ENCODE assay signal across 8 cellular contexts in genomic region chr3:47420511-47421484, GRCh38. TPM values are rescaled to one million over a fixed set of nuclear protein-coding genes. Genes with fewer than 3 reads are reported as not detected.
DNase-seq lines count a peak whose midpoint lies in the region; ATAC-seq, FAIRE-seq and TF ChIP-seq lines count a peak whose summit lies in the region.

No MANE protein-coding gene starts in this region.

- H3K4me3 Mint-ChIP-seq in activated naive CD4-positive, alpha-beta T cell treated with anti-CD3 and anti-CD28 coated beads, Interleukin-2, amount 50 U/mL, for 24 hours = peak overlapping the region; percentile 76
- no peak overlapping the region for H3K4me3 Mint-ChIP-seq in glutamatergic neuron (ENCODE audit: unreplicated experiment)

- peak overlapping the region; percentile 95 for H3K27ac Mint-ChIP-seq in activated naive CD4-positive, alpha-beta T cell treated with anti-CD3 and anti-CD28 coated beads, Interleukin-2, amount 50 U/mL, for 24 hours
- peak overlapping the region; percentile 94 for H3K27ac Mint-ChIP-seq in glutamatergic neuron (ENCODE audit: unreplicated experiment)

- no peaks in the 10 kb centered on the region for H3K27me3 Mint-ChIP-seq in activated naive CD4-positive, alpha-beta T cell treated with anti-CD3 and anti-CD28 coated beads, Interleukin-2, amount 50 U/mL, for 24 hours
- H3K27me3 Mint-ChIP-seq in glutamatergic neuron (ENCODE audit: unreplicated experiment) = peaks cover 10% of the 10 kb centered on the region

- peak; percentile 95 for TF ChIP-seq CTCF in glutamatergic neuron (IDR thresholded peaks at IDR 0.05; ENCODE audit: partially characterized antibody, unreplicated experiment)
- peak; percentile 82 to 91 (median 89) for TF ChIP-seq CTCF in pancreas (IDR thresholded peaks at IDR 0.05)

- WGBS in pancreas, 2 donors = 70 to 76% methylated on average over 28 to 29 of the region's 29 CpGs
- WGBS in thymus = 78% methylated on average over 29 of the region's 29 CpGs

- DNase-seq in DMS153 (lab: John Stamatoyannopoulos, UW) (peak; percentile 27), LHCN-M2 (ENCODE audit: low read depth) (peak; percentile 92), SK-N-DZ (ENCODE audit: low spot score) (peak; percentile 76), glutamatergic neuron (peak; percentile 92), pancreas (peak; percentile 77 to 92 (median 90))

- H3K4me1 ChIP-seq in pancreas = peaks cover 10 to 11% (median 10%) of the 10 kb centered on the region in 3 donors
- no peaks in the 10 kb centered on the region for H3K4me1 ChIP-seq in thymus (ENCODE audit: control insufficient read depth, insufficient read depth, low read length)

- no peaks in the 10 kb centered on the region for H3K9me3 Mint-ChIP-seq in activated naive CD4-positive, alpha-beta T cell treated with anti-CD3 and anti-CD28 coated beads, Interleukin-2, amount 50 U/mL, for 24 hours
- H3K9me3 Mint-ChIP-seq in glutamatergic neuron (ENCODE audit: unreplicated experiment) = peaks cover 9% of the 10 kb centered on the region

- H3K36me3 ChIP-seq in pancreas = peaks cover 0 to 22% (median 6%) of the 10 kb centered on the region in 3 donors
- peaks cover 64% of the 10 kb centered on the region for H3K36me3 ChIP-seq in thymus (ENCODE audit: control insufficient read depth, insufficient read depth)

- H3K27ac ChIP-seq in pancreas (peak overlapping the region in 3 of 4 donors; percentile 15 to 26 (median 17)), thymus (ENCODE audit: low read depth) (peak overlapping the region; percentile 48)

- H3K27me3 ChIP-seq in pancreas (no peaks in the 10 kb centered on the region), thymus (ENCODE audit: control insufficient read depth, insufficient read depth) (no peaks in the 10 kb centered on the region)

- peaks cover 5% of the 10 kb centered on the region for H3K36me3 Mint-ChIP-seq in activated naive CD4-positive, alpha-beta T cell treated with anti-CD3 and anti-CD28 coated beads, Interleukin-2, amount 50 U/mL, for 24 hours
- H3K36me3 Mint-ChIP-seq in glutamatergic neuron (ENCODE audit: unreplicated experiment) = no peaks in the 10 kb centered on the region

- intact Hi-C loops in pancreas (cut with DNase I) = loop anchor here in 1 of 3 donors (5.0 to 10.0 kb wide), 2 partner anchors 57 to 374 kb away; partner anchors contain the start of gene SCAP

- H3K4me1 Mint-ChIP-seq in activated naive CD4-positive, alpha-beta T cell treated with anti-CD3 and anti-CD28 coated beads, Interleukin-2, amount 50 U/mL, for 24 hours = peaks cover 18% of the 10 kb centered on the region
- peaks cover 6% of the 10 kb centered on the region for H3K4me1 Mint-ChIP-seq in glutamatergic neuron (ENCODE audit: low read depth, unreplicated experiment)

- H3K9me3 ChIP-seq in pancreas = no peaks in the 10 kb centered on the region
- H3K9me3 ChIP-seq in thymus (ENCODE audit: control insufficient read depth) = no peaks in the 10 kb centered on the region

- ATAC-seq in GM21576 (IDR thresholded peaks at IDR 0.05; ENCODE audit: unreplicated experiment) = peak; percentile 63
- ATAC-seq in pancreas = peak; percentile 84 to 93 (median 88)

- FAIRE-seq in pancreas (lab: Jason Lieb, UNC) = no peak

- H3K4me3 ChIP-seq in pancreas (no peak overlapping the region), thymus (ENCODE audit: low read length) (no peak overlapping the region)

RNA-seq across cellular contexts. Expression of gene PTPN23, which starts 40.0 kb away (rescaled TPM):
- 15.2 and 16.7 TPM in 2 replicates for total RNA-seq in LHCN-M2 (2014; rRNA removed)
- 31.5 TPM for polyA plus RNA-seq in LHCN-M2 (2012)
- polyA plus RNA-seq in SK-N-DZ (2014; cell fraction: cytosol; rRNA removed) = 9.1 and 9.9 TPM in 2 replicates
- 9.2 and 16.5 TPM in 2 replicates for polyA plus RNA-seq in SK-N-DZ (2014; cell fraction: nucleus; rRNA removed)
- 71.0 TPM for total RNA-seq in glutamatergic neuron (ENCODE audit: unreplicated experiment)
- total RNA-seq in pancreas = 10 to 100 TPM; 14.2 to 28.4 (median 20.9) TPM
- 10 to 100 TPM; 20.2 to 40.8 TPM for polyA plus RNA-seq in pancreas
- polyA plus RNA-seq in thymus = 17.3 TPM

RNA-seq across cellular contexts. Expression of gene SCAP, which starts 54.9 kb away (rescaled TPM):
- 66.5 and 71.1 TPM in 2 replicates for total RNA-seq in LHCN-M2 (2014; rRNA removed)
- 33.7 TPM for polyA plus RNA-seq in LHCN-M2 (2012)
- polyA plus RNA-seq in SK-N-DZ (2014; cell fraction: cytosol; rRNA removed) = 49.2 and 50.0 TPM in 2 replicates
- 65.9 and 93.0 TPM in 2 replicates for polyA plus RNA-seq in SK-N-DZ (2014; cell fraction: nucleus; rRNA removed)
- 82.7 TPM for total RNA-seq in glutamatergic neuron (ENCODE audit: unreplicated experiment)
- total RNA-seq in pancreas = 10 to 100 TPM; 29.0 to 47.9 (median 36.3) TPM
- 10 to 100 TPM; 48.8 to 59.5 TPM for polyA plus RNA-seq in pancreas
- polyA plus RNA-seq in thymus = 40.5 TPM

Comparison
In these comparisons a context has a peak if more than half of its experiments do, and no peak if none do; other contexts are left out.
1. DNase-seq: peak in every context shown above with its lines; median percentile 92 in LHCN-M2; 92 in glutamatergic neuron; 90 in pancreas; 76 in SK-N-DZ; 27 in DMS153.